In the genomic region with DNA sequence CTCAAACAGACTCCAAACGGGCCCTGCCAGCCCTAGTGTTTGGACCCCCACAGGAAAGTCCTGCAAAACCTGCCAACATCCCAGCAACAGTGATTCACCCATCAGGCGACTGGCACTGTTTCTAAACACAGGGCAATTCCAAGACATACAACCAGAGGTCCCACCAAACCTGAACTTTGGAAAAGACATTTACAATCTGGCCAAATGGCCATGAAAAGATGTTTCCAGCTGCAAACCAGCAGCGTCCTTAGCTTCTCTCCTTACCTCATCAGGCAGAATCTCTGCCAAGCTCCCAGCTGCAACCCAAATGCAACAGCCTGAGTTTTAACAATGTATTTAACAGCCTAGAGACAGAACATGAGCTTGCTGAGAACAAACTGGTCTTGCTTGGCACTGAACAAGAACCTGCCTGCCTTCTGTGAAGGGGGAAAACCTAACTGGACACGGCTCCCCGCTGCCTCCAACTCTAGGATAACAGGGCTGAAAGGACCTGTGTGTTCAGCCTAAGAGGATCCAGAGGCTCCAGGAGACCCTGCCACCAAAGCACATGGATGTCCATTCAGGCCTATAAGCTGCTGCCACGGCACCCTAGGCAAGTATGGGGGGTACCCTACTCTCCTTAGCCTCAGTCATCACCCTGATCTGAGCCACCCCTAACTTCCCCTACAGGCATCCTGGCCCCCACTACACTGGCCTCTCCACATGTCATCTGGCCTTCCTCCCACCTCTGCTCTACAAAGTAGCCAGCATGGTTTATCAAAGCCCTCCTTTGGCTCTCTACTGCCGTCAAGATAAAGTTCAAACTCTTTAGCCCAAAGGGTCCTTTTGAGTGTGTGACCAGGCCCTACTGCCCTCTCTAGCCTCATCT, we compare ENCODE assay signal across 10 cellular contexts. TPM values are rescaled to one million over a fixed set of nuclear protein-coding genes. Genes with fewer than 3 reads are reported as not detected.
A peak's percentile ranks its signal among the peaks of the same experiment; 100 is the strongest.
DNase-seq lines count a peak whose midpoint lies in the region; ATAC-seq lines count a peak whose summit lies in the region.
"Had no signal": no experiment of that assay in that cellular context is flagged by ENCODE, and none has a peak within 500 bp of the region (broad histone marks: within the 10 kb centered on the region; RNA-seq: fewer than 3 reads in every experiment).

No MANE protein-coding gene starts in this region.

- ATAC-seq in GM21526 (IDR thresholded peaks at IDR 0.05; ENCODE audit: low FRiP score, unreplicated experiment) (peak; percentile 3), left ventricle myocardium superior (peak; percentile 48), HG02623 (IDR thresholded peaks at IDR 0.05; ENCODE audit: unreplicated experiment) (no peak), HG03342 (IDR thresholded peaks at IDR 0.05; ENCODE audit: unreplicated experiment) (no peak)

- DNase-seq in astrocyte of the hippocampus (ENCODE audit: low read depth, low spot score) (peak; percentile 69), left ventricle myocardium superior (peak; percentile 67), stromal cell of bone marrow (ENCODE audit: low read depth) (peak; percentile 75), COLO829 (ENCODE audit: low spot score) (no peak), DMS53 (lab: John Stamatoyannopoulos, UW) (no peak)
- DNase-seq: activated naive CD8-positive, alpha-beta T cell treated with anti-CD3 and anti-CD28 coated beads for 36 hours; stimulated activated naive CD4-positive, alpha-beta T cell treated with Interleukin-2 at 50 U/mL for 16 hours had no signal

- intact Hi-C loops in left ventricle myocardium superior (cut with micrococcal nuclease): no loop called here

RNA-seq across cellular contexts. Expression of gene P4HA2, which starts 5.6 kb away (rescaled TPM):
- total RNA-seq in left ventricle myocardium superior: 78.4 TPM

RNA-seq across cellular contexts. Expression of gene PDLIM4, which starts 35.5 kb away (rescaled TPM):
- total RNA-seq in left ventricle myocardium superior: 3.8 TPM

Comparison
In these comparisons a context has a peak if more than half of its experiments do, and no peak if none do; other contexts are left out.
1. ATAC-seq: peak in GM21526 (single experiment) and left ventricle myocardium superior (single experiment); none in HG02623 (single experiment) and HG03342 (single experiment).
2. DNase-seq: peak in astrocyte of the hippocampus (single experiment), left ventricle myocardium superior (single experiment) and stromal cell of bone marrow (single experiment); none in COLO829 (single experiment) and DMS53 (single experiment).